In genomic region chr4:81445196-81445595, GRCh38 we compare ENCODE assay signal across 18 cellular contexts. TPM values are rescaled to one million over a fixed set of nuclear protein-coding genes. Genes with fewer than 3 reads are reported as not detected.
DNase-seq lines count a peak whose midpoint lies in the region; ATAC-seq and TF ChIP-seq lines count a peak whose summit lies in the region.
"Had no signal": no experiment of that assay in that cellular context is flagged by ENCODE, and none has a peak within 500 bp of the region (broad histone marks: within the 10 kb centered on the region; RNA-seq: fewer than 3 reads in every experiment).

No MANE protein-coding gene starts in this region.

- peak overlapping the region; percentile 10 for H3K4me2 ChIP-seq in smooth muscle cell
- H3K4me2 ChIP-seq: BLaER1 had no signal

- peaks cover 39% of the 10 kb centered on the region for H3K4me1 Mint-ChIP-seq in chondrocyte (ENCODE audit: low read depth)
- peaks cover 12% of the 10 kb centered on the region for H3K4me1 Mint-ChIP-seq in osteocyte (ENCODE audit: unreplicated experiment)
- no peaks in the 10 kb centered on the region for H3K4me1 Mint-ChIP-seq in activated T-helper 17 cell treated with anti-CD3 and anti-CD28 coated beads, Interleukin-2, amount 50 U/mL, for 72 hours
- H3K4me1 Mint-ChIP-seq: CD14-positive monocyte; CD4-positive, alpha-beta memory T cell had no signal

- TF ChIP-seq CTCF in chondrocyte (IDR thresholded peaks at IDR 0.05) (no peak), osteocyte (IDR thresholded peaks at IDR 0.05) (no peak), smooth muscle cell (IDR thresholded peaks at IDR 0.05; ENCODE audit: borderline replicate concordance, insufficient read depth, poor library complexity, severe bottlenecking) (no peak)

- peaks cover 3% of the 10 kb centered on the region for H3F3A ChIP-seq in smooth muscle cell (ENCODE audit: low read depth)

- no peaks in the 10 kb centered on the region for H3K79me2 ChIP-seq in smooth muscle cell (ENCODE audit: low read depth)

- H3K36me3 Mint-ChIP-seq in chondrocyte (ENCODE audit: low read depth) (peaks cover 9% of the 10 kb centered on the region), osteocyte (ENCODE audit: unreplicated experiment) (no peaks in the 10 kb centered on the region)
- peaks cover 83% of the 10 kb centered on the region for H3K36me3 Mint-ChIP-seq in activated T-helper 17 cell treated with anti-CD3 and anti-CD28 coated beads, Interleukin-2, amount 50 U/mL, for 72 hours (ENCODE audit: low read depth)

- H3K27ac ChIP-seq in SK-N-MC, result 0 out of 2 replicates have a peak overlapping the region, but pooled peaks have one; percentile 27
- peak overlapping the region; percentile 45 for H3K27ac ChIP-seq in smooth muscle cell (ENCODE audit: low read depth)
- H3K27ac ChIP-seq: BLaER1 had no signal

- WGBS in smooth muscle cell (ENCODE audit: low lambda C conversion rate), result 65% methylated on average over 5 of the region's 5 CpGs

- DNase-seq in SK-N-MC (ENCODE audit: low read depth, low spot score) (no peak), chondrocyte (ENCODE audit: low spot score) (no peak), osteocyte (ENCODE audit: extremely low spot score, unreplicated experiment) (no peak), smooth muscle cell (lab: John Stamatoyannopoulos, UW; ENCODE audit: unreplicated experiment) (no peak), NCI-H510A treated with DMSO at 0.1 percent for 48 hours (lab: John Stamatoyannopoulos, UW) (no peak), NCI-H1105 (lab: John Stamatoyannopoulos, UW) (no peak)
- DNase-seq: 8988T; CD4-positive, alpha-beta memory T cell; DMS79 treated with DMSO at 0.1 percent for 48 hours; GF-D8; H7; HFFc6 had no signal

- H3K27ac Mint-ChIP-seq in chondrocyte (ENCODE audit: unreplicated experiment) (peak overlapping the region; percentile 36), osteocyte (ENCODE audit: unreplicated experiment) (peak overlapping the region; percentile 43)
- no peak overlapping the region for H3K27ac Mint-ChIP-seq in activated T-helper 17 cell treated with anti-CD3 and anti-CD28 coated beads, Interleukin-2, amount 50 U/mL, for 72 hours
- H3K27ac Mint-ChIP-seq: CD14-positive monocyte, HFFc6 had no signal

- H3K4me3 ChIP-seq in SK-N-MC (no peak overlapping the region), smooth muscle cell (no peak overlapping the region)
- H3K4me3 ChIP-seq: BLaER1, GM23338 had no signal

- no peak overlapping the region for H2AFZ ChIP-seq in smooth muscle cell (ENCODE audit: low read depth)
- H2AFZ ChIP-seq: GM23338 had no signal

- H3K9ac ChIP-seq in SK-N-MC (ENCODE audit: insufficient read length), result no peak overlapping the region
- H3K9ac ChIP-seq in smooth muscle cell (ENCODE audit: low read depth), result no peak overlapping the region
- H3K9ac ChIP-seq: BLaER1 had no signal

- no peak for ATAC-seq in activated T-helper 17 cell treated with anti-CD3 and anti-CD28 coated beads, Interleukin-2, amount 50 U/mL, for 72 hours (replicated peaks)
- ATAC-seq: GM23338, HCT116 had no signal

- H3K4me1 ChIP-seq in smooth muscle cell (ENCODE audit: low read depth), result no peaks in the 10 kb centered on the region
- H3K4me1 ChIP-seq: BLaER1 had no signal

- H3K9me3 Mint-ChIP-seq in chondrocyte (ENCODE audit: low read depth), result peaks cover 10% of the 10 kb centered on the region
- no peaks in the 10 kb centered on the region for H3K9me3 Mint-ChIP-seq in osteocyte (ENCODE audit: unreplicated experiment)
- H3K9me3 Mint-ChIP-seq in activated T-helper 17 cell treated with anti-CD3 and anti-CD28 coated beads, Interleukin-2, amount 50 U/mL, for 72 hours, result no peaks in the 10 kb centered on the region
- H3K9me3 Mint-ChIP-seq: CD4-positive, alpha-beta memory T cell; GM23338; HFFc6 had no signal

- no peaks in the 10 kb centered on the region for H3K27me3 ChIP-seq in smooth muscle cell (ENCODE audit: low read depth)
- H3K27me3 ChIP-seq: BLaER1 had no signal

- H3K36me3 ChIP-seq in SK-N-MC (ENCODE audit: insufficient read depth, low read length) (peaks cover 98% of the 10 kb centered on the region), smooth muscle cell (ENCODE audit: low read depth) (no peaks in the 10 kb centered on the region)

- H3K9me3 ChIP-seq in SK-N-MC (ENCODE audit: low read depth, low read length) (no peaks in the 10 kb centered on the region), smooth muscle cell (replicated peaks; ENCODE audit: low read depth) (no peaks in the 10 kb centered on the region)
- H3K9me3 ChIP-seq: BLaER1 had no signal

- H4K20me1 ChIP-seq in smooth muscle cell (ENCODE audit: low read depth), result no peaks in the 10 kb centered on the region
- H4K20me1 ChIP-seq: BLaER1 had no signal

- no peaks in the 10 kb centered on the region for H3K27me3 Mint-ChIP-seq in chondrocyte (ENCODE audit: low read depth)
- no peaks in the 10 kb centered on the region for H3K27me3 Mint-ChIP-seq in osteocyte (ENCODE audit: unreplicated experiment)
- H3K27me3 Mint-ChIP-seq in activated T-helper 17 cell treated with anti-CD3 and anti-CD28 coated beads, Interleukin-2, amount 50 U/mL, for 72 hours, result no peaks in the 10 kb centered on the region
- H3K27me3 Mint-ChIP-seq: CD4-positive, alpha-beta memory T cell had no signal

- no peak overlapping the region for H3K4me3 Mint-ChIP-seq in chondrocyte (ENCODE audit: unreplicated experiment)
- no peak overlapping the region for H3K4me3 Mint-ChIP-seq in osteocyte (ENCODE audit: unreplicated experiment)
- no peak overlapping the region for H3K4me3 Mint-ChIP-seq in activated T-helper 17 cell treated with anti-CD3 and anti-CD28 coated beads, Interleukin-2, amount 50 U/mL, for 72 hours
- H3K4me3 Mint-ChIP-seq: CD14-positive monocyte; CD4-positive, alpha-beta memory T cell; GM23338; HFFc6 had no signal

RNA-seq across cellular contexts. Expression of gene RASGEF1B, which starts 26.5 kb away (rescaled TPM):
- 2.3 to 5.6 TPM (median 2.5 TPM) in 3 replicates for total RNA-seq in chondrocyte
- total RNA-seq in osteocyte, result 0.64 and 0.84 TPM in 2 replicates
- 7.5 and 13.7 TPM in 2 replicates for total RNA-seq in smooth muscle cell
- 1.5 and 3.0 TPM in 2 replicates for polyA plus RNA-seq in smooth muscle cell
- 1 to 10 TPM in 1 of 2 donors, under 1 TPM in 1; 0.61 to 8.1 TPM for total RNA-seq in activated T-helper 17 cell treated with anti-CD3 and anti-CD28 coated beads, Interleukin-2, amount 50 U/mL, for 72 hours
- total RNA-seq: HFFc6 had no signal
- polyA plus RNA-seq: AG04450 had no signal
